9 cellular contexts compared by ENCODE assay signal in genomic region chr1:182629674-182630073, GRCh38. TPM values are rescaled to one million over a fixed set of nuclear protein-coding genes. Genes with fewer than 3 reads are reported as not detected.
A peak's percentile ranks its signal among the peaks of the same experiment; 100 is the strongest.
DNase-seq lines count a peak whose midpoint lies in the region; ATAC-seq and TF ChIP-seq lines count a peak whose summit lies in the region.
"Had no signal": no experiment of that assay in that cellular context is flagged by ENCODE, and none has a peak within 500 bp of the region (broad histone marks: within the 10 kb centered on the region; RNA-seq: fewer than 3 reads in every experiment).

No MANE protein-coding gene starts in this region.

- no peaks in the 10 kb centered on the region for H3K9me3 Mint-ChIP-seq in CD8-positive, alpha-beta T cell

- H3K36me3 Mint-ChIP-seq in CD8-positive, alpha-beta T cell, result no peaks in the 10 kb centered on the region

- H3K27ac Mint-ChIP-seq in CD8-positive, alpha-beta T cell, result no peak overlapping the region

- no peak overlapping the region for H3K4me3 ChIP-seq in CD8-positive, alpha-beta T cell (ENCODE audit: low read depth, low read length)
- no peak overlapping the region for H3K4me3 ChIP-seq in aorta (ENCODE audit: low read length in 2 of 2)

- H3K27me3 ChIP-seq in CD8-positive, alpha-beta T cell (ENCODE audit: insufficient read depth, low read length), result no peaks in the 10 kb centered on the region
- H3K27me3 ChIP-seq in aorta (ENCODE audit: control insufficient read depth in 1 of 2, insufficient read depth in 2 of 2, low read length in 1 of 2), result no peaks in the 10 kb centered on the region

- H3K27ac ChIP-seq in CD8-positive, alpha-beta T cell (ENCODE audit: low read depth, low read length), result no peak overlapping the region
- no peak overlapping the region for H3K27ac ChIP-seq in aorta (ENCODE audit: low read depth in 1 of 2, low read length in 2 of 2)

- 87 to 91% methylated on average over 3 of the region's 3 CpGs for WGBS in aorta, 2 donors

- CTCF ChIA-PET in CD8-positive, alpha-beta T cell (lab: Charles Lee), result interaction anchor here (1.0 kb wide), 1 partner anchor 11 kb away, joined by 3 read pairs; no protein-coding TSS in a partner anchor

- peaks cover 13% of the 10 kb centered on the region for H3K4me1 ChIP-seq in CD8-positive, alpha-beta T cell (ENCODE audit: insufficient read depth, low read length)
- no peaks in the 10 kb centered on the region for H3K4me1 ChIP-seq in aorta (ENCODE audit: control insufficient read depth in 1 of 2, insufficient read depth in 2 of 2, low read length in 2 of 2)

- H3K4me3 Mint-ChIP-seq in CD8-positive, alpha-beta T cell, result no peak overlapping the region

- no peaks in the 10 kb centered on the region for H3K9me3 ChIP-seq in CD8-positive, alpha-beta T cell (ENCODE audit: low read length)
- H3K9me3 ChIP-seq in aorta (ENCODE audit: control insufficient read depth, low read length), result no peaks in the 10 kb centered on the region

- TF ChIP-seq CTCF in CD8-positive, alpha-beta T cell (IDR thresholded peaks at IDR 0.05), result no peak

- POLR2A ChIA-PET in CD8-positive, alpha-beta T cell (lab: Charles Lee), result interaction anchor here (1.5 kb wide), 1 partner anchor 13 kb away, joined by 7 read pairs; no protein-coding TSS in a partner anchor

- intact Hi-C loops in CD8-positive, alpha-beta T cell (cut with DNase I, micrococcal nuclease), result no loop called here
- intact Hi-C loops in aorta (cut with DNase I), result loop anchor here in 1 of 2 donors (5.0 kb wide), 1 partner anchor 43 kb away; no protein-coding TSS in a partner anchor

- peaks cover 14% of the 10 kb centered on the region for H3K27me3 Mint-ChIP-seq in CD8-positive, alpha-beta T cell (ENCODE audit: low read depth)

- H3K36me3 ChIP-seq in CD8-positive, alpha-beta T cell (ENCODE audit: insufficient read depth, low read length), result no peaks in the 10 kb centered on the region
- no peaks in the 10 kb centered on the region for H3K36me3 ChIP-seq in aorta (ENCODE audit: control insufficient read depth in 1 of 2, insufficient read depth in 2 of 2, low read length in 1 of 2)

- peak in 6 of 7 experiments; percentile 20 to 68 (median 44) for DNase-seq in CD8-positive, alpha-beta T cell
- DNase-seq in activated CD4-positive, alpha-beta T cell treated with anti-CD3 and anti-CD28 coated beads for 1 hour, result peak; percentile 17
- peak; percentile 47 for DNase-seq in islet precursor cell
- no peak for DNase-seq in aorta
- DNase-seq in GM19240 (ENCODE audit: insufficient read length, low spot score), result no peak
- DNase-seq: NCI-H446 had no signal

- ATAC-seq in CD8-positive, alpha-beta T cell, result peak; percentile 90
- ATAC-seq in HG02759 (IDR thresholded peaks at IDR 0.05; ENCODE audit: unreplicated experiment) (peak; percentile 77), HG03521 (IDR thresholded peaks at IDR 0.05; ENCODE audit: unreplicated experiment) (no peak), HG03565 (IDR thresholded peaks at IDR 0.05; ENCODE audit: unreplicated experiment) (no peak), aorta (ENCODE audit: low FRiP score) (no peak)

- peaks cover 24% of the 10 kb centered on the region for H3K4me1 Mint-ChIP-seq in CD8-positive, alpha-beta T cell (ENCODE audit: low read depth)

RNA-seq across cellular contexts. Expression of gene RGS16, which starts 25.5 kb away (rescaled TPM):
- total RNA-seq in CD8-positive, alpha-beta T cell, result 10 to 100 TPM; 11.6 to 12.0 TPM
- 10 to 100 TPM in 1 of 2 donors, 1 to 10 TPM in 1; 9.2 to 20.9 TPM for total RNA-seq in aorta
- 1 to 10 TPM in 1 of 2 donors, under 1 TPM in 1; 0.50 to 7.0 TPM for polyA plus RNA-seq in aorta

RNA-seq across cellular contexts. Expression of gene RNASEL, which starts 40.6 kb away (rescaled TPM):
- 1 to 10 TPM; 1.5 to 1.7 TPM for total RNA-seq in CD8-positive, alpha-beta T cell
- total RNA-seq in aorta, result 10 to 100 TPM in 1 of 2 donors, 1 to 10 TPM in 1; 6.8 to 13.9 TPM
- polyA plus RNA-seq in aorta, result 1 to 10 TPM; 3.9 to 6.9 TPM

RNA-seq across cellular contexts. Expression of gene RGS8, which starts 54.7 kb away (rescaled TPM):
- total RNA-seq in CD8-positive, alpha-beta T cell, result not detected
- total RNA-seq in aorta, result under 1 TPM in 1 of 2 donors, not detected in 1; 0.10 TPM
- polyA plus RNA-seq in aorta, result not detected

Comparison
In these comparisons a context has a peak if more than half of its experiments do, and no peak if none do; other contexts are left out.
1. ATAC-seq: peak in CD8-positive, alpha-beta T cell (single experiment) and HG02759 (single experiment); none in HG03521 (single experiment), HG03565 (single experiment) and aorta (single experiment).
2. DNase-seq: peak in CD8-positive, alpha-beta T cell (6 of 7), activated CD4-positive, alpha-beta T cell treated with anti-CD3 and anti-CD28 coated beads for 1 hour (single experiment) and islet precursor cell (single experiment); none in aorta (0 of 2) and GM19240 (single experiment).